In genomic region chr9:38043931-38044623, GRCh38 we compare ENCODE assay signal across 1 cellular context.
TF ChIP-seq lines count a peak whose summit lies in the region.

No MANE protein-coding gene starts in this region.

TF ChIP-seq in H1, 55 proteins besides CTCF, POLR2A, EP300 and RAD21 (continued from another document):
- TF ChIP-seq CHD7 (IDR thresholded peaks at IDR 0.05; ENCODE audit: insufficient replicate concordance, low read length) (no peak), CHD1 (IDR thresholded peaks at IDR 0.05; ENCODE audit: low read depth, low read length) (no peak), FOSL1 (IDR thresholded peaks at IDR 0.05; ENCODE audit: insufficient read depth, low read depth, low read length) (no peak), ATF3 (IDR thresholded peaks at IDR 0.05; ENCODE audit: insufficient read depth, low read depth, low read length) (no peak), YY1 (IDR thresholded peaks at IDR 0.05; ENCODE audit: low read depth, low read length) (no peak), RBBP5 (IDR thresholded peaks at IDR 0.05; ENCODE audit: borderline replicate concordance, low read depth, low read length) (no peak)
TF ChIP-seq in H1: peak in this region for 0.
